13 cellular contexts compared by ENCODE assay signal in genomic region chr1:36178479-36179219, GRCh38. TPM values are rescaled to one million over a fixed set of nuclear protein-coding genes. Genes with fewer than 3 reads are reported as not detected.
A peak's percentile ranks its signal among the peaks of the same experiment; 100 is the strongest.
DNase-seq lines count a peak whose midpoint lies in the region; FAIRE-seq and TF ChIP-seq lines count a peak whose summit lies in the region.
"Had no signal": no experiment of that assay in that cellular context is flagged by ENCODE, and none has a peak within 500 bp of the region (broad histone marks: within the 10 kb centered on the region; RNA-seq: fewer than 3 reads in every experiment).

No MANE protein-coding gene starts in this region.

- no peak overlapping the region for H2AK5ac ChIP-seq in H1 (ENCODE audit: low read depth, low read length)

- H3K79me2 ChIP-seq in H1 (ENCODE audit: control insufficient read depth in 1 of 2, insufficient read depth in 2 of 2, low read length in 2 of 2) (no peaks in the 10 kb centered on the region), keratinocyte (ENCODE audit: control insufficient read depth, insufficient read depth, low read length) (peaks cover 37% of the 10 kb centered on the region)

- peak in 1 of 3 experiments; percentile 23; a peak in 1 of 4 replicates for TF ChIP-seq CTCF in H1 (IDR thresholded peaks at IDR 0.05; ENCODE audit: control extremely low read depth in 1 of 3, insufficient read depth in 1 of 3, low read depth in 1 of 3, low read length in 3 of 3)
- TF ChIP-seq CTCF in keratinocyte (optimal IDR thresholded peaks at IDR 0.05 in 1 of 3, IDR thresholded peaks at IDR 0.05 in 1 of 3, conservative IDR thresholded peaks at IDR 0.05 in 1 of 3; ENCODE audit: extremely low read depth in 1 of 3, insufficient read depth in 2 of 3, low read length in 3 of 3) = no peak

- TF ChIP-seq RAD21 in H1 (IDR thresholded peaks at IDR 0.05 in 1 of 2, conservative IDR thresholded peaks at IDR 0.05 in 1 of 2; ENCODE audit: low read depth in 2 of 2, low read length in 2 of 2) = peak; percentile 6 to 18; a peak in 1 of 4 replicates

- H4K5ac ChIP-seq in H1 (ENCODE audit: insufficient read length, low read depth, low read length) = no peak overlapping the region

- CTCF ChIA-PET in H1 (lab: Charles Lee; ENCODE audit: partially characterized antibody) = interaction anchor here (1.1 to 16.0 kb wide), 5 partner anchors 9 to 44 kb away, joined by 3 to 162 read pairs (median 16); partner anchors contain the start of genes MAP7D1 and TRAPPC3

- H2BK15ac ChIP-seq in H1 (ENCODE audit: low read length) = no peak overlapping the region

- WGBS in H1 (ENCODE audit: extremely low coverage in 1 of 2, insufficient coverage in 1 of 2, insufficient read length in 1 of 2, insufficient replicate concordance in 2 of 2, low coverage in 1 of 2, low lambda C conversion rate in 2 of 2, missing lambda C conversion rate in 1 of 2), 2 experiments = 9% methylated on average over 45 of the region's 62 CpGs; no CpG with 5 or more reads in 1 of the 2 experiments
- 20 to 65% (median 47%) methylated on average over 56 to 62 of the region's 62 CpGs for WGBS in small intestine, 3 donors

- peak; percentile 51; a peak in 2 of 3 replicates for TF ChIP-seq POLR2A in H1 (IDR thresholded peaks at IDR 0.05; ENCODE audit: control extremely low read depth in 1 of 2, low read depth in 2 of 2, low read length in 2 of 2)

- H4K8ac ChIP-seq in H1 (ENCODE audit: extremely low read depth, insufficient read depth, low read length) = peak overlapping the region; percentile 86

- no peak overlapping the region for H2BK120ac ChIP-seq in H1 (replicated peaks; ENCODE audit: low read depth, low read length)

- peaks cover 12 to 28% of the 10 kb centered on the region in 2 experiments for H4K20me1 ChIP-seq in H1 (replicated peaks in 1 of 2; ENCODE audit: control insufficient read depth in 1 of 2, insufficient read depth in 2 of 2, low read length in 2 of 2)
- peaks cover 11% of the 10 kb centered on the region for H4K20me1 ChIP-seq in keratinocyte (ENCODE audit: control insufficient read depth, extremely low read depth, insufficient read depth, low read length)

- H3K79me1 ChIP-seq in H1 (ENCODE audit: low read depth, low read length) = 0 out of 2 replicates have a peak, but pooled peaks cover 4% of the 10 kb centered on the region

- H3K9me1 ChIP-seq in keratinocyte (ENCODE audit: control insufficient read depth, extremely low read depth, insufficient read depth, low read length) = no peaks in the 10 kb centered on the region

- POLR2A ChIA-PET in H1 (lab: Charles Lee; ENCODE audit: partially characterized antibody) = interaction anchor here (0.9 to 6.7 kb wide), 7 partner anchors 9 to 128 kb away, joined by 3 to 44 read pairs (median 8); partner anchors contain the start of genes MAP7D1, SH3D21 and TRAPPC3

- no peak overlapping the region for H2BK12ac ChIP-seq in H1 (ENCODE audit: low read depth, low read length)

- no peak overlapping the region; the same call in 1 of the 2 replicates for H2AFZ ChIP-seq in H1 (ENCODE audit: low read length)
- no peak overlapping the region for H2AFZ ChIP-seq in keratinocyte (ENCODE audit: control insufficient read depth, low read length)

- H3K18ac ChIP-seq in H1 (ENCODE audit: extremely low read depth, low read length) = peak overlapping the region; percentile 34

- H3K4me3 ChIP-seq in H1 (ENCODE audit: extremely low read depth in 1 of 4, insufficient read depth in 2 of 4, low read depth in 3 of 4, low read length in 4 of 4) (peak overlapping the region; percentile 38 to 67 (median 52); a peak in 7 of 8 replicates), keratinocyte (ENCODE audit: control insufficient read depth in 2 of 3, extremely low read depth in 1 of 3, insufficient read depth in 2 of 3, low read depth in 1 of 3, low read length in 3 of 3) (no peak overlapping the region), small intestine (ENCODE audit: low read depth in 1 of 2, low read length in 2 of 2) (peak overlapping the region in 1 of 2 donors; percentile 33), MG63 (no peak overlapping the region)

- H3K27me3 ChIP-seq in H1 (replicated peaks in 1 of 4; ENCODE audit: control insufficient read depth in 3 of 4, extremely low read depth in 1 of 4, insufficient read depth in 3 of 4, low read length in 3 of 4) (no peaks in the 10 kb centered on the region), keratinocyte (ENCODE audit: control insufficient read depth, extremely low read depth, insufficient read depth, low read length) (no peaks in the 10 kb centered on the region), small intestine (ENCODE audit: control insufficient read depth in 2 of 2, insufficient read depth in 2 of 2, low read length in 2 of 2) (no peaks in the 10 kb centered on the region), MG63 (no peaks in the 10 kb centered on the region)

- H3K4me2 ChIP-seq in H1 (ENCODE audit: insufficient read depth in 1 of 2, low read depth in 2 of 2, low read length in 2 of 2) (peak overlapping the region; percentile 87 to 90), keratinocyte (ENCODE audit: control insufficient read depth, extremely low read depth, insufficient read depth, low read depth, low read length) (no peak overlapping the region)

- H3K56ac ChIP-seq in H1 (replicated peaks; ENCODE audit: insufficient read length, low read depth, low read length) = no peak overlapping the region

- DNase-seq in NCI-H526 (lab: John Stamatoyannopoulos, UW) (peak; percentile 76 to 95), H1 (ENCODE audit: low read depth in 1 of 2, low spot score in 2 of 2) (peak; percentile 86 to 89), keratinocyte (ENCODE audit: low read depth, low spot score) (no peak), small intestine (peak; percentile 92), GOT3 (lab: John Stamatoyannopoulos, UW) (no peak), NCI-H2029 (lab: John Stamatoyannopoulos, UW) (no peak), AG08395 (ENCODE audit: low spot score) (no peak), MG63 (no peak)
- DNase-seq: amygdala, NCI-H2081, PC-3 had no signal

- no peak overlapping the region for H3K4ac ChIP-seq in H1 (replicated peaks; ENCODE audit: insufficient read length, low read depth, low read length)

- H3K23me2 ChIP-seq in H1 (ENCODE audit: low read depth, low read length) = peaks cover 13% of the 10 kb centered on the region; the same call in 1 of the 2 replicates

- no peak overlapping the region for H2BK20ac ChIP-seq in H1 (ENCODE audit: low read length)

- H3K9ac ChIP-seq in H1 (replicated peaks in 1 of 4; ENCODE audit: extremely low read depth in 1 of 4, low read depth in 3 of 4, low read length in 3 of 4) (peak overlapping the region in 3 of 4 experiments; percentile 56 to 77 (median 64); a peak in 5 of 7 replicates), keratinocyte (ENCODE audit: control insufficient read depth, extremely low read depth, insufficient read depth, low read length) (no peak overlapping the region)

- dilution Hi-C loops in keratinocyte (cut with MboI; ENCODE audit: extremely low pct_ligation_motif_present, low sequenced_read_pairs) = no loop called here

- peak overlapping the region; percentile 62; the same call in 1 of the 2 replicates for H3K27ac ChIP-seq in H1 (ENCODE audit: low read depth, low read length)
- peak overlapping the region; percentile 31 for H3K27ac ChIP-seq in keratinocyte (ENCODE audit: control insufficient read depth, insufficient read depth, low read length)
- peak overlapping the region; percentile 50 to 76 for H3K27ac ChIP-seq in small intestine (ENCODE audit: low read depth in 1 of 2, low read length in 1 of 2)

- no peak for TF ChIP-seq EP300 in H1 (IDR thresholded peaks at IDR 0.05; ENCODE audit: borderline replicate concordance in 1 of 2, low read depth in 2 of 2, low read length in 2 of 2)

- peak overlapping the region; percentile 46 for H4K91ac ChIP-seq in H1 (replicated peaks; ENCODE audit: insufficient read length, low read length)

- H3K23ac ChIP-seq in H1 (ENCODE audit: insufficient read length) = no peak overlapping the region

- FAIRE-seq in H1 (lab: Jason Lieb, UNC) = peak; percentile 28
- FAIRE-seq in keratinocyte (lab: Jason Lieb, UNC) = no peak
- no peak for FAIRE-seq in small intestine (lab: Jason Lieb, UNC)
- FAIRE-seq: islet of Langerhans, urothelium cell line had no signal

- H3K36me3 ChIP-seq in H1 (ENCODE audit: control insufficient read depth in 2 of 4, insufficient read depth in 4 of 4, low read length in 3 of 4) (peaks cover 8 to 18% (median 13%) of the 10 kb centered on the region in 4 experiments; a peak in 7 of 8 replicates), keratinocyte (ENCODE audit: control insufficient read depth in 2 of 2, extremely low read depth in 1 of 2, insufficient read depth in 2 of 2, low read length in 2 of 2) (peaks cover 51 to 64% of the 10 kb centered on the region in 2 experiments), small intestine (ENCODE audit: control insufficient read depth in 2 of 2, insufficient read depth in 2 of 2, low read length in 2 of 2) (peaks cover 14 to 21% of the 10 kb centered on the region in 2 donors), MG63 (peaks cover 65% of the 10 kb centered on the region)

- H3K4me1 ChIP-seq in H1 (replicated peaks in 1 of 4; ENCODE audit: control insufficient read depth in 3 of 4, insufficient read depth in 4 of 4, low read length in 3 of 4) (peaks cover 8 to 36% (median 28%) of the 10 kb centered on the region in 4 experiments), keratinocyte (ENCODE audit: control insufficient read depth, extremely low read depth, insufficient read depth, low read length) (peaks cover 19% of the 10 kb centered on the region), small intestine (ENCODE audit: control insufficient read depth in 2 of 2, insufficient read depth in 1 of 2, low read depth in 1 of 2, low read length in 1 of 2) (no peaks in the 10 kb centered on the region)

- H3K14ac ChIP-seq in H1 (ENCODE audit: insufficient read length) = no peak overlapping the region

- peak overlapping the region; percentile 60; the same call in 1 of the 2 replicates for H2BK5ac ChIP-seq in H1 (ENCODE audit: low read depth, low read length)

- no peaks in the 10 kb centered on the region for H3K9me3 ChIP-seq in H1 (ENCODE audit: insufficient read depth in 2 of 2, low read depth in 1 of 2, low read length in 1 of 2)
- no peaks in the 10 kb centered on the region for H3K9me3 ChIP-seq in keratinocyte (ENCODE audit: control insufficient read depth, low read depth, low read length)
- H3K9me3 ChIP-seq in small intestine (ENCODE audit: control insufficient read depth, low read depth) = no peaks in the 10 kb centered on the region
- H3K9me3 ChIP-seq in MG63 = no peaks in the 10 kb centered on the region

RNA-seq across cellular contexts. Expression of gene MAP7D1, which starts 22.7 kb away (rescaled TPM):
- total RNA-seq in H1 (2021; fragmentation: NEBNext Ultra II Directional; extraction: Animal tissue kit (Norgen Biotek cat#: 25700)) = 52.4 and 55.1 TPM in 2 replicates
- 18.2 and 24.8 TPM in 2 replicates for polyA plus RNA-seq in H1 (2011; rRNA removed)
- polyA plus RNA-seq in H1 (2011; cell fraction: cytosol; rRNA removed) = 23.1 TPM
- polyA plus RNA-seq in H1 (2011; cell fraction: nucleus; rRNA removed) = 36.3 TPM
- 44.6 to 64.8 TPM (median 56.7 TPM) in 4 replicates for polyA plus RNA-seq in H1 (2012, experiment 1 of 2)
- 55.0 TPM for polyA plus RNA-seq in H1 (2012, experiment 2 of 2)
- polyA plus RNA-seq in H1 (2013, experiment 1 of 2) = 30.4 TPM
- polyA plus RNA-seq in H1 (2013, experiment 2 of 2) = 27.2 TPM
- polyA minus RNA-seq in H1 (2011; rRNA and poly(A)+ RNA removed) = 10.9 and 11.9 TPM in 2 replicates
- polyA minus RNA-seq in H1 (2011; cell fraction: cytosol; rRNA and poly(A)+ RNA removed) = 31.9 TPM
- polyA minus RNA-seq in H1 (2011; cell fraction: nucleus; rRNA and poly(A)+ RNA removed) = 18.1 TPM
- 75.0 to 168 TPM (median 84.4 TPM) in 3 replicates for polyA plus RNA-seq in keratinocyte
- 232 TPM for polyA plus RNA-seq in keratinocyte (2011; ENCODE audit: low read depth)
- polyA plus RNA-seq in keratinocyte (2011; cell fraction: cytosol; rRNA removed) = 78.2 and 125 TPM in 2 replicates
- 171 and 172 TPM in 2 replicates for polyA plus RNA-seq in keratinocyte (2011; cell fraction: nucleus; rRNA removed)
- polyA plus RNA-seq in keratinocyte (2012; ENCODE audit: low replicate concordance) = 165 and 219 TPM in 2 replicates
- 61.2 to 253 TPM (median 62.4 TPM) in 3 replicates for polyA minus RNA-seq in keratinocyte
- 213 TPM for polyA minus RNA-seq in keratinocyte (2011; cell fraction: cytosol; rRNA and poly(A)+ RNA removed)
- 86.6 and 113 TPM in 2 replicates for polyA minus RNA-seq in keratinocyte (2011; cell fraction: nucleus; rRNA and poly(A)+ RNA removed)
- 10 to 100 TPM; 37.4 to 58.6 (median 47.9) TPM for polyA plus RNA-seq in small intestine
- 104 and 154 TPM in 2 replicates for total RNA-seq in MG63 (2014; rRNA removed; shearing (Covaris generic); ENCODE audit: low replicate concordance)

RNA-seq across cellular contexts. Expression of gene TRAPPC3, which starts 29.4 kb away (rescaled TPM):
- 42.0 and 47.8 TPM in 2 replicates for total RNA-seq in H1 (2021; fragmentation: NEBNext Ultra II Directional; extraction: Animal tissue kit (Norgen Biotek cat#: 25700))
- polyA plus RNA-seq in H1 (2011; rRNA removed) (36.1 and 51.0 TPM in 2 replicates), keratinocyte (145 to 173 TPM (median 169 TPM) in 3 replicates), small intestine (10 to 100 TPM; 70.7 to 90.5 (median 72.5) TPM)
- polyA plus RNA-seq in H1 (2011; cell fraction: cytosol; rRNA removed) = 53.9 TPM
- 19.8 TPM for polyA plus RNA-seq in H1 (2011; cell fraction: nucleus; rRNA removed)
- 55.6 to 70.5 TPM (median 64.5 TPM) in 4 replicates for polyA plus RNA-seq in H1 (2012, experiment 1 of 2)
- 47.1 TPM for polyA plus RNA-seq in H1 (2012, experiment 2 of 2)
- polyA plus RNA-seq in H1 (2013, experiment 1 of 2) = 35.8 TPM
- polyA plus RNA-seq in H1 (2013, experiment 2 of 2) = 38.3 TPM
- 19.0 and 20.3 TPM in 2 replicates for polyA minus RNA-seq in H1 (2011; rRNA and poly(A)+ RNA removed)
- 34.5 TPM for polyA minus RNA-seq in H1 (2011; cell fraction: cytosol; rRNA and poly(A)+ RNA removed)
- polyA minus RNA-seq in H1 (2011; cell fraction: nucleus; rRNA and poly(A)+ RNA removed) = 11.1 TPM
- polyA plus RNA-seq in keratinocyte (2011; ENCODE audit: low read depth) = 97.0 TPM
- polyA plus RNA-seq in keratinocyte (2011; cell fraction: cytosol; rRNA removed) = 145 and 218 TPM in 2 replicates
- polyA plus RNA-seq in keratinocyte (2011; cell fraction: nucleus; rRNA removed) = 115 TPM in 2 replicates
- polyA plus RNA-seq in keratinocyte (2012; ENCODE audit: low replicate concordance) = 105 and 147 TPM in 2 replicates
- polyA minus RNA-seq in keratinocyte = 18.6 to 56.0 TPM (median 55.2 TPM) in 3 replicates
- 210 TPM for polyA minus RNA-seq in keratinocyte (2011; cell fraction: cytosol; rRNA and poly(A)+ RNA removed)
- 24.0 and 30.9 TPM in 2 replicates for polyA minus RNA-seq in keratinocyte (2011; cell fraction: nucleus; rRNA and poly(A)+ RNA removed)
- 158 and 194 TPM in 2 replicates for total RNA-seq in MG63 (2014; rRNA removed; shearing (Covaris generic); ENCODE audit: low replicate concordance)

RNA-seq across cellular contexts. Expression of gene THRAP3, which starts 45.6 kb away (rescaled TPM):
- 183 TPM in 2 replicates for total RNA-seq in H1 (2021; fragmentation: NEBNext Ultra II Directional; extraction: Animal tissue kit (Norgen Biotek cat#: 25700))
- polyA plus RNA-seq in H1 (2011; rRNA removed) (36.0 and 40.2 TPM in 2 replicates), keratinocyte (58.4 to 79.6 TPM (median 76.1 TPM) in 3 replicates), small intestine (10 to 100 TPM; 25.9 to 41.0 (median 29.1) TPM)
- 57.4 TPM for polyA plus RNA-seq in H1 (2011; cell fraction: cytosol; rRNA removed)
- polyA plus RNA-seq in H1 (2011; cell fraction: nucleus; rRNA removed) = 56.5 TPM
- polyA plus RNA-seq in H1 (2012, experiment 1 of 2) = 91.4 to 137 TPM (median 101 TPM) in 4 replicates
- polyA plus RNA-seq in H1 (2012, experiment 2 of 2) = 18.0 TPM
- 107 TPM for polyA plus RNA-seq in H1 (2013, experiment 1 of 2)
- 101 TPM for polyA plus RNA-seq in H1 (2013, experiment 2 of 2)
- polyA minus RNA-seq in H1 (2011; rRNA and poly(A)+ RNA removed) = 133 and 218 TPM in 2 replicates
- 76.3 TPM for polyA minus RNA-seq in H1 (2011; cell fraction: cytosol; rRNA and poly(A)+ RNA removed)
- 86.2 TPM for polyA minus RNA-seq in H1 (2011; cell fraction: nucleus; rRNA and poly(A)+ RNA removed)
- 85.5 TPM for polyA plus RNA-seq in keratinocyte (2011; ENCODE audit: low read depth)
- 34.3 and 59.9 TPM in 2 replicates for polyA plus RNA-seq in keratinocyte (2011; cell fraction: cytosol; rRNA removed)
- polyA plus RNA-seq in keratinocyte (2011; cell fraction: nucleus; rRNA removed) = 91.9 and 96.0 TPM in 2 replicates
- 42.0 and 71.2 TPM in 2 replicates for polyA plus RNA-seq in keratinocyte (2012; ENCODE audit: low replicate concordance)
- 57.2 to 113 TPM (median 65.5 TPM) in 3 replicates for polyA minus RNA-seq in keratinocyte
- polyA minus RNA-seq in keratinocyte (2011; cell fraction: cytosol; rRNA and poly(A)+ RNA removed) = 32.4 TPM
- polyA minus RNA-seq in keratinocyte (2011; cell fraction: nucleus; rRNA and poly(A)+ RNA removed) = 65.9 and 114 TPM in 2 replicates
- 77.6 and 84.6 TPM in 2 replicates for total RNA-seq in MG63 (2014; rRNA removed; shearing (Covaris generic); ENCODE audit: low replicate concordance)

RNA-seq across cellular contexts. Expression of gene COL8A2, which starts 53.6 kb away (rescaled TPM):
- 2.4 and 2.8 TPM in 2 replicates for total RNA-seq in H1 (2021; fragmentation: NEBNext Ultra II Directional; extraction: Animal tissue kit (Norgen Biotek cat#: 25700))
- polyA plus RNA-seq in H1 (2011; rRNA removed) (2.1 and 2.4 TPM in 2 replicates), keratinocyte (0.09 to 0.28 TPM (median 0.23 TPM) in 3 replicates), small intestine (1 to 10 TPM in 1 of 3 donors, under 1 TPM in 1, not detected in 1; 0.27 to 1.3 TPM)
- polyA plus RNA-seq in H1 (2011; cell fraction: cytosol; rRNA removed) = 1.7 TPM
- polyA plus RNA-seq in H1 (2011; cell fraction: nucleus; rRNA removed) = 2.5 TPM
- polyA plus RNA-seq in H1 (2012, experiment 1 of 2) = 1.1 to 2.4 TPM (median 1.6 TPM) in 4 replicates
- 1.4 TPM for polyA plus RNA-seq in H1 (2012, experiment 2 of 2)
- 3.2 TPM for polyA plus RNA-seq in H1 (2013, experiment 1 of 2)
- 2.8 TPM for polyA plus RNA-seq in H1 (2013, experiment 2 of 2)
- 1.1 TPM in 2 replicates for polyA minus RNA-seq in H1 (2011; rRNA and poly(A)+ RNA removed)
- polyA minus RNA-seq in H1 (2011; cell fraction: cytosol; rRNA and poly(A)+ RNA removed) = 2.0 TPM
- 1.6 TPM for polyA minus RNA-seq in H1 (2011; cell fraction: nucleus; rRNA and poly(A)+ RNA removed)
- 0.06 TPM for polyA plus RNA-seq in keratinocyte (2011; ENCODE audit: low read depth)
- polyA plus RNA-seq in keratinocyte (2011; cell fraction: cytosol; rRNA removed) = 0.05 and 0.06 TPM in 2 replicates
- polyA plus RNA-seq in keratinocyte (2011; cell fraction: nucleus; rRNA removed) = 0.38 and 0.63 TPM in 2 replicates
- 0.18 and 0.39 TPM in 2 replicates for polyA plus RNA-seq in keratinocyte (2012; ENCODE audit: low replicate concordance)
- polyA minus RNA-seq in keratinocyte = 0.06 to 1.1 TPM (median 0.30 TPM) in 3 replicates
- polyA minus RNA-seq in keratinocyte (2011; cell fraction: cytosol; rRNA and poly(A)+ RNA removed) = not detected
- 0.53 and 0.54 TPM in 2 replicates for polyA minus RNA-seq in keratinocyte (2011; cell fraction: nucleus; rRNA and poly(A)+ RNA removed)
- total RNA-seq in MG63 (2014; rRNA removed; shearing (Covaris generic); ENCODE audit: low replicate concordance) = 0.99 and 1.4 TPM in 2 replicates

Comparison
In these comparisons a context has a peak if more than half of its experiments do, and no peak if none do; other contexts are left out.
1. DNase-seq: peak in NCI-H526 (2 of 2), H1 (2 of 2) and small intestine (single experiment); none in keratinocyte (single experiment), GOT3 (single experiment), NCI-H2029 (single experiment), AG08395 (single experiment) and MG63 (single experiment).
2. H3K4me3 ChIP-seq: peak in H1 (4 of 4); none in keratinocyte (0 of 3) and MG63 (single experiment).
3. Peak in every context shown above with its lines, with median percentiles within 50 percentile points of each other: H3K27ac ChIP-seq.